In the genomic region with DNA sequence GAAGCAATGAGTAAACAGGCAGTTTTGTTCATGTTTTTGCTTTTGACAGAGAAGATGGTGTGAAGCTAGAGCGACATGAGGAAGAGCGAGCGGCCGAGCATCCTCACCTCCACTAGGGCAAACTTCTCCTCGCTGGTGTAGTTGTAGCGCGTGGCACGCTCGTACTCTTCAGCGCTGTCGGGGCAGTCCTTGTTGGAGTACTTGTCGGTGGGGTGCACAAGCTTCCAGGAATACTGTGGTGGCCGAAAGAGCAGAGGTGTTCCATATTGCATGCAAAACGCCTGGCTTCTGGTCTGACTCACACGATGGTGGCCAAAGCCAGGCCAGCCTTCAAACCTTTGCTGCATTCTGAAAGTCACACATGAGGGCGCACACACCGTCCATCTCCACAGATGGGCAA, we compare ENCODE assay signal across 27 cellular contexts.
"Had no signal": no experiment of that assay in that cellular context is flagged by ENCODE, and none has a peak within 500 bp of the region (broad histone marks: within the 10 kb centered on the region; RNA-seq: fewer than 3 reads in every experiment).

No MANE protein-coding gene starts in this region.

- ATAC-seq: naive thymus-derived CD4-positive, alpha-beta T cell; psoas muscle; right cardiac atrium; stimulated activated memory B cell treated with anti-CD40 and anti-IgM and Interleukin-4, amounts not matched to agents 10 μg/mL and 1 μg/mL and 100 μg/mL, for 72 hours; stimulated activated naive CD8-positive, alpha-beta T cell treated with anti-CD3 and anti-CD28 coated beads, Interleukin-15, amount 100 ng/mL, for 72 hours; stimulated activated naive CD8-positive, alpha-beta T cell treated with anti-CD3 and anti-CD28 coated beads, Interleukin-15, Interleukin-2, amounts not matched to agents 100 U/mL and 50 U/mL, for 24 hours; upper lobe of right lung had no signal

- H3K9ac ChIP-seq: neural progenitor cell, parathyroid adenoma had no signal

- DNase-seq: naive thymus-derived CD4-positive, alpha-beta T cell; nucleus accumbens; ovary; psoas muscle; right cardiac atrium; right lobe of liver; sigmoid colon; small intestine; stimulated activated CD4-positive, alpha-beta T cell treated with anti-CD3 and anti-CD28 coated beads, Interleukin-12 subunit alpha, Interleukin-12 subunit beta, amount 100 ng/mL, for 4 hours; stimulated activated CD4-positive, alpha-beta T cell treated with anti-CD3 and anti-CD28 coated beads, Interleukin-1b, Interleukin-23, amount 100 ng/mL, for 48 hours; stimulated activated CD4-positive, alpha-beta T cell treated with anti-CD3 and anti-CD28 coated beads, Interleukin-4, amount 100 ng/mL, for 1 hour; stimulated activated CD4-positive, alpha-beta T cell treated with anti-CD3 and anti-CD28 coated beads, Interleukin-4, amount 100 ng/mL, for 4 hours; stimulated activated CD8-positive, alpha-beta memory T cell treated with anti-CD3 and anti-CD28 coated beads, Interleukin-4, amount 100 ng/mL, for 48 hours; stimulated activated naive CD4-positive, alpha-beta T cell; stimulated activated naive CD8-positive, alpha-beta T cell treated with anti-CD3 and anti-CD28 coated beads, Interleukin-15, amount 100 ng/mL, for 72 hours; stimulated activated naive CD8-positive, alpha-beta T cell treated with anti-CD3 and anti-CD28 coated beads, Interleukin-15, Interleukin-2, amounts not matched to agents 100 U/mL and 50 U/mL, for 24 hours; substantia nigra; testis; tibial artery; transverse colon; upper lobe of right lung; uterus had no signal

- H3K9me3 ChIP-seq: neutrophil, ovary, psoas muscle, right lobe of liver, sigmoid colon, suprapubic skin, testis, tibial artery, transverse colon, upper lobe of right lung, uterus had no signal

- H3K4me2 ChIP-seq: neural progenitor cell had no signal

- H3K27ac ChIP-seq: neural progenitor cell, neutrophil, ovary, parathyroid adenoma, psoas muscle, right lobe of liver, sigmoid colon, suprapubic skin, testis, tibial artery, transverse colon, upper lobe of right lung, uterus had no signal

- H3K27me3 ChIP-seq: neural progenitor cell, neutrophil, ovary, right lobe of liver, sigmoid colon, suprapubic skin, testis, tibial artery, transverse colon, upper lobe of right lung, uterus had no signal

- H2AFZ ChIP-seq: neural progenitor cell, parathyroid adenoma had no signal

- H3K4me3 ChIP-seq: neural progenitor cell, ovary, psoas muscle, right lobe of liver, sigmoid colon, suprapubic skin, testis, tibial artery, transverse colon, upper lobe of right lung, uterus had no signal

- H3K4me1 ChIP-seq: neural progenitor cell, parathyroid adenoma, psoas muscle, right lobe of liver, testis, transverse colon, upper lobe of right lung, uterus had no signal

- H3K36me3 ChIP-seq: neural progenitor cell, neutrophil, ovary, uterus had no signal
